8 cellular contexts compared by ENCODE assay signal in genomic region chr16:85350973-85351372, GRCh38.
DNase-seq lines count a peak whose midpoint lies in the region; ATAC-seq, FAIRE-seq and TF ChIP-seq lines count a peak whose summit lies in the region.

No MANE protein-coding gene starts in this region.

- peak overlapping the region; percentile 67 for H3K27ac ChIP-seq in rectal smooth muscle tissue (ENCODE audit: low read depth, low read length)

- no peaks in the 10 kb centered on the region for H3K27me3 ChIP-seq in rectal smooth muscle tissue (ENCODE audit: control insufficient read depth, insufficient read depth, low read length)

- H3K9ac ChIP-seq in rectal smooth muscle tissue (ENCODE audit: low read length): no peak overlapping the region

- H3K4me1 ChIP-seq in rectal smooth muscle tissue (ENCODE audit: control insufficient read depth, insufficient read depth, low read length): peaks cover 22% of the 10 kb centered on the region

- in situ Hi-C loops in SK-MEL-5 (cut with HindIII; ENCODE audit: low pct_unique_long_range_greater_than_20kb, low sequenced_read_pairs): no loop called here
- in situ Hi-C loops in GM13976 (cut with MboI; ENCODE audit: low sequenced_read_pairs, unreplicated experiment): no loop called here

- H3K36me3 ChIP-seq in rectal smooth muscle tissue (ENCODE audit: control insufficient read depth, insufficient read depth, low read length): no peaks in the 10 kb centered on the region

- ATAC-seq in HG03378 (IDR thresholded peaks at IDR 0.05; ENCODE audit: unreplicated experiment) (no peak), GM21360 (IDR thresholded peaks at IDR 0.05; ENCODE audit: unreplicated experiment) (no peak)

- DNase-seq in NCI-H748 (lab: John Stamatoyannopoulos, UW; ENCODE audit: unreplicated experiment) (peak; percentile 68), NCI-H748 treated with DMSO at 0.1 percent for 48 hours (lab: John Stamatoyannopoulos, UW) (no peak), SK-MEL-5 (ENCODE audit: low read depth, low spot score) (peak; percentile 81), frontal cortex (ENCODE audit: low spot score in 2 of 2) (peak; percentile 81 to 84), GM13976 (ENCODE audit: low spot score) (no peak)

- no peak for TF ChIP-seq CTCF in GM13976 (IDR thresholded peaks at IDR 0.05; ENCODE audit: borderline replicate concordance, control extremely low read depth, extremely low read depth, insufficient read depth, missing control alignments)

- H3K4me3 ChIP-seq in rectal smooth muscle tissue (ENCODE audit: low read length): no peak overlapping the region

- FAIRE-seq in frontal cortex (lab: Jason Lieb, UNC): no peak

Comparison
In these comparisons a context has a peak if more than half of its experiments do, and no peak if none do; other contexts are left out.
1. DNase-seq: peak in NCI-H748 (single experiment), SK-MEL-5 (single experiment) and frontal cortex (2 of 2); none in NCI-H748 treated with DMSO at 0.1 percent for 48 hours (single experiment) and GM13976 (single experiment).